10 cellular contexts compared by ENCODE assay signal in the genomic region with DNA sequence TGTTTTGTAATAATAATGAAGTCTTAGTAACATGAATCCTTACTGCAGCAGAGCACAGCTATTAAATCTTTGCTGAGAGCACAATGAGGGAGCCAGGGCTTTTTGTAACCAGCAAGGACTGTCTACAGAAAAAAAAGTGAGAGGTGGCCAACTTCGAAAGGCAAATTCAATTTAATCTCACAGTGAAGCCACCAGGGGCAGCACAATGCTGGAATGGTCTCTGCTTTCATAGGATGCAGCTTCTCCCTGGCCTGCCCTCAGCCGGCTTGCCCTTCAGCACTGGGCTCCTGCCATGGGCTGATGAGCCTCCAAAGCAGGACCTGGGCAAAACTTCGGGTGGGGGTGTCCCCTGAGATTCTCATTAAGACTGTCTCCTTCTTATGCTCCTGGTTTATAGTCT.
DNase-seq lines count a peak whose midpoint lies in the region; ATAC-seq and TF ChIP-seq lines count a peak whose summit lies in the region.
"Had no signal": no experiment of that assay in that cellular context is flagged by ENCODE, and none has a peak within 500 bp of the region (broad histone marks: within the 10 kb centered on the region; RNA-seq: fewer than 3 reads in every experiment).

No MANE protein-coding gene starts in this region.

- H3K9me3 ChIP-seq in OCI-LY3 (ENCODE audit: insufficient read depth, low read length): no peaks in the 10 kb centered on the region
- H3K9me3 ChIP-seq in esophagus muscularis mucosa: no peaks in the 10 kb centered on the region
- H3K9me3 ChIP-seq in subcutaneous abdominal adipose tissue (ENCODE audit: control insufficient read depth in 5 of 5, low read length in 5 of 5): no peaks in the 10 kb centered on the region

- DNase-seq in NCI-H1417 (lab: John Stamatoyannopoulos, UW) (peak in 2 of 3 experiments; percentile 70 to 92), NCI-H1417 treated with DMSO at 0.1 percent for 48 hours (lab: John Stamatoyannopoulos, UW) (no peak), esophagus muscularis mucosa (ENCODE audit: extremely low spot score) (no peak), RPMI8226 (no peak)
- DNase-seq: activated CD4-positive, alpha-beta memory T cell treated with anti-CD3 and anti-CD28 coated beads, Interleukin-2, amount 10 ng/mL, durations not matched to agents 7 days and 5 days; effector memory CD8-positive, alpha-beta T cell had no signal

- no peak for TF ChIP-seq EP300 in esophagus muscularis mucosa (IDR thresholded peaks at IDR 0.05)

- no peaks in the 10 kb centered on the region for H4K20me1 ChIP-seq in OCI-LY3 (ENCODE audit: insufficient read depth, low read length)

- H3K27ac ChIP-seq in OCI-LY3 (ENCODE audit: low read length) (no peak overlapping the region), esophagus muscularis mucosa (replicated peaks in 1 of 4) (peak overlapping the region in 3 of 4 donors; percentile 17 to 33 (median 31)), subcutaneous abdominal adipose tissue (ENCODE audit: low read depth, low read length) (peak overlapping the region; percentile 11)

- 56% methylated on average over 3 of the region's 3 CpGs for WGBS in esophagus muscularis mucosa

- H3K4me2 ChIP-seq in OCI-LY3 (ENCODE audit: low read length): no peak overlapping the region

- no peak for ATAC-seq in GM18909 (IDR thresholded peaks at IDR 0.05; ENCODE audit: poor library complexity, unreplicated experiment)
- ATAC-seq in GM19023 (IDR thresholded peaks at IDR 0.05; ENCODE audit: unreplicated experiment): no peak
- ATAC-seq: effector memory CD8-positive, alpha-beta T cell had no signal

- no peaks in the 10 kb centered on the region for H3K27me3 ChIP-seq in OCI-LY3 (ENCODE audit: low read depth, low read length)
- H3K27me3 ChIP-seq in esophagus muscularis mucosa: no peaks in the 10 kb centered on the region
- no peaks in the 10 kb centered on the region for H3K27me3 ChIP-seq in subcutaneous abdominal adipose tissue (ENCODE audit: control insufficient read depth in 5 of 5, insufficient read depth in 4 of 5, low read length in 5 of 5)

- H3K4me1 ChIP-seq in OCI-LY3 (ENCODE audit: low read length) (peaks cover 12% of the 10 kb centered on the region), esophagus muscularis mucosa (peaks cover 6 to 18% (median 17%) of the 10 kb centered on the region in 4 donors), subcutaneous abdominal adipose tissue (ENCODE audit: control insufficient read depth in 5 of 5, insufficient read depth in 5 of 5, low read length in 5 of 5) (peaks cover 0 to 13% (median 10%) of the 10 kb centered on the region in 5 donors)

- H3K9ac ChIP-seq in OCI-LY3 (ENCODE audit: low read length) (no peak overlapping the region), subcutaneous abdominal adipose tissue (ENCODE audit: low read length in 5 of 5) (no peak overlapping the region)

- no peaks in the 10 kb centered on the region for H3K36me3 ChIP-seq in OCI-LY3 (replicated peaks; ENCODE audit: low read depth, low read length)
- no peaks in the 10 kb centered on the region for H3K36me3 ChIP-seq in esophagus muscularis mucosa
- H3K36me3 ChIP-seq in subcutaneous abdominal adipose tissue (ENCODE audit: control insufficient read depth in 5 of 5, insufficient read depth in 5 of 5, low read length in 5 of 5): peaks cover 0 to 6% (median 2%) of the 10 kb centered on the region in 5 donors

- intact Hi-C loops in esophagus muscularis mucosa (cut with DNase I): no loop called here

- TF ChIP-seq POLR2A in esophagus muscularis mucosa (IDR thresholded peaks at IDR 0.05; ENCODE audit: low read depth): no peak

- no peak overlapping the region for H2AFZ ChIP-seq in OCI-LY3 (ENCODE audit: low read depth, low read length)

- no peak overlapping the region for H3K4me3 ChIP-seq in OCI-LY3 (ENCODE audit: low read length)
- no peak overlapping the region for H3K4me3 ChIP-seq in esophagus muscularis mucosa
- H3K4me3 ChIP-seq in subcutaneous abdominal adipose tissue (ENCODE audit: low read depth in 1 of 5, low read length in 5 of 5): no peak overlapping the region

- TF ChIP-seq CTCF in OCI-LY3 (IDR thresholded peaks at IDR 0.05; ENCODE audit: low read depth, low read length) (peak; percentile 29; the same call in 1 of the 2 replicates), esophagus muscularis mucosa (IDR thresholded peaks at IDR 0.05) (peak in 1 of 3 experiments; percentile 31)

- no peaks in the 10 kb centered on the region for H3K79me2 ChIP-seq in OCI-LY3 (ENCODE audit: low read length)

Comparison
In these comparisons a context has a peak if more than half of its experiments do, and no peak if none do; other contexts are left out.
1. DNase-seq: peak in NCI-H1417 (2 of 3); none in NCI-H1417 treated with DMSO at 0.1 percent for 48 hours (single experiment), esophagus muscularis mucosa (single experiment) and RPMI8226 (single experiment).